ENCODE assay signal across 21 cellular contexts in the genomic region with DNA sequence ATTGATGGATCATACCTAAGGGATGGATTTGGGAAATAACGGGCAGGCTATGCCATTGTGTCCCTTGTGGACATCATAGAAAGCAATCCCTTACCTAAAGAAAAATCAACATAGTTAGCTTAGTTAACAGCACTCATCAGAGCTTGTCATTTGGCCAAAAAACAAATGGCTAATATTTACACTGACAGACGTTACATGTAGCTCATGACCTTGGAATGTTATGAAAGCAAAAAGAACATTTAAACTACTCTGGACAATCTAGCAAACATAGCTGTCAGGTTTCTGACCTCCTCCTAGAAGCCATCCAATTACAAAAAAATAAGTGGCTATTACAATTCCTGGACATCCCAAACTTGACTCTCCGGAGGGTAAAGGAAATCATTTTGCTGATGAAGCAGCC.
"Had no signal": no experiment of that assay in that cellular context is flagged by ENCODE, and none has a peak within 500 bp of the region (broad histone marks: within the 10 kb centered on the region; RNA-seq: fewer than 3 reads in every experiment).

No MANE protein-coding gene starts in this region.

- ATAC-seq: activated CD8-positive, alpha-beta memory T cell treated with anti-CD3 and anti-CD28 coated beads, Interleukin-2, amount 10 ng/mL, durations not matched to agents 7 days and 5 days; T-helper 17 cell; WTC11 had no signal

- H3K36me3 ChIP-seq: brain microvascular endothelial cell had no signal

- H3K4me3 ChIP-seq: PC-9 had no signal

- H3K27me3 ChIP-seq: brain microvascular endothelial cell had no signal

- H3K4me2 ChIP-seq: KMS-11, PC-9 had no signal

- DNase-seq: activated CD4-positive, alpha-beta T cell treated with anti-CD3 and anti-CD28 coated beads for 1 hour; activated CD4-positive, alpha-beta T cell treated with anti-CD3 and anti-CD28 coated beads, Interleukin-2, amount 10 ng/mL, durations not matched to agents 24 days and 14 days; activated CD4-positive, alpha-beta T cell treated with anti-CD3 and anti-CD28 coated beads, Interleukin-2, amount 50 U/mL, for 48 hours; activated CD8-positive, alpha-beta memory T cell treated with anti-CD3 and anti-CD28 coated beads, Interleukin-2, amount 10 ng/mL, durations not matched to agents 7 days and 5 days; activated effector memory CD4-positive, alpha-beta T cell treated with Interleukin-2 at 50 U/mL for 16 hours; activated naive CD4-positive, alpha-beta T cell; activated T-cell treated with anti-CD3 and anti-CD28 coated beads, Interleukin-2, amount 50 U/mL, for 24 hours; amygdala; brain microvascular endothelial cell; MM.1S; NCI-H1436 treated with DMSO at 0.1 percent for 48 hours; NCI-H187; NCI-H2081; NCI-H510A treated with DMSO at 0.1 percent for 48 hours; NCI-H69; PC-9; SIG-M5; T-helper 17 cell; T-helper 9 cell had no signal

- H3K9ac ChIP-seq: KMS-11 had no signal
